ENCODE assay signal across 9 cellular contexts in genomic region chr18:14503691-14504090, GRCh38. TPM values are rescaled to one million over a fixed set of nuclear protein-coding genes. Genes with fewer than 3 reads are reported as not detected.
"Had no signal": no experiment of that assay in that cellular context is flagged by ENCODE, and none has a peak within 500 bp of the region (broad histone marks: within the 10 kb centered on the region; RNA-seq: fewer than 3 reads in every experiment).

No MANE protein-coding gene starts in this region.

RNA-seq across cellular contexts. Expression of gene POTEC, which starts 39.7 kb away (rescaled TPM):
- total RNA-seq: OCI-LY7, PC-9, Peyer's patch, Right ventricle myocardium inferior, Right ventricle myocardium superior, RPMI7951, SJCRH30, SJSA1, SK-MEL-5 had no signal
